11 cellular contexts compared by ENCODE assay signal in the genomic region with DNA sequence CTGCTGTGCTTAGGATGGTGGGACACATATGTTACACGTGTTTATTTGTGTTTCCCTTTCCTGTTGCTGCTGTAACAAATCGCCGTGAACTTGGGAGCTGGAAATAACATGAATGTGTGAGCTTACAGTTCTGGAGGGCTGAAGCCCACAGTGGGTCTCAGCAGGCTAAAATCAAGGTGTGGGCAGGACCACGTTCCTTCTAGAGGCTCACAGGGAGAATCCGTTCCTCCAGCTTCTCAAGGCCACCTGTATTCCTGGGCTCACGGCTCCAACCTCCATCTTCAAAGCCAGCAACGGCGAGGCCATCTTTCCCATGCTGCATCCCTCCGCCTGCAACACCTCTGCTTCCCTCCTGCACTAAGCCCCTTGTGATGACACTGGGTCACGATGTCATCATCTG. TPM values are rescaled to one million over a fixed set of nuclear protein-coding genes. Genes with fewer than 3 reads are reported as not detected.
DNase-seq lines count a peak whose midpoint lies in the region; ATAC-seq, FAIRE-seq and TF ChIP-seq lines count a peak whose summit lies in the region.
"Had no signal": no experiment of that assay in that cellular context is flagged by ENCODE, and none has a peak within 500 bp of the region (broad histone marks: within the 10 kb centered on the region; RNA-seq: fewer than 3 reads in every experiment).

No MANE protein-coding gene starts in this region.

- H3K27me3 Mint-ChIP-seq in CD8-positive, alpha-beta memory T cell = no peaks in the 10 kb centered on the region
- H3K27me3 Mint-ChIP-seq in activated naive CD8-positive, alpha-beta T cell treated with anti-CD3 and anti-CD28 coated beads for 36 hours = peaks cover 18% of the 10 kb centered on the region
- H3K27me3 Mint-ChIP-seq in natural killer cell (ENCODE audit: low read depth in 2 of 2) = peaks cover 0 to 6% of the 10 kb centered on the region in 2 donors

- H3K4me1 ChIP-seq in A549 = peaks cover 37% of the 10 kb centered on the region
- peaks cover 33% of the 10 kb centered on the region for H3K4me1 ChIP-seq in CD8-positive, alpha-beta memory T cell (ENCODE audit: insufficient read depth, low read length)

- TF ChIP-seq POLR2A in A549 (IDR thresholded peaks at IDR 0.05; ENCODE audit: low read length) = no peak

- no peaks in the 10 kb centered on the region for H3K36me3 ChIP-seq in CD8-positive, alpha-beta memory T cell (ENCODE audit: insufficient read depth, low read length)

- peak overlapping the region; percentile 53 to 78 for H3K27ac ChIP-seq in A549
- H3K27ac ChIP-seq in CD8-positive, alpha-beta memory T cell (ENCODE audit: low read depth, low read length) = no peak overlapping the region

- no peaks in the 10 kb centered on the region for H3K36me3 Mint-ChIP-seq in CD8-positive, alpha-beta memory T cell
- peaks cover 15% of the 10 kb centered on the region for H3K36me3 Mint-ChIP-seq in activated naive CD8-positive, alpha-beta T cell treated with anti-CD3 and anti-CD28 coated beads for 36 hours
- H3K36me3 Mint-ChIP-seq in natural killer cell = no peaks in the 10 kb centered on the region

- intact Hi-C loops in natural killer cell (cut with micrococcal nuclease) = no loop called here

- no peak for FAIRE-seq in A549 (lab: Jason Lieb, UNC)
- FAIRE-seq: G401.6, H1 had no signal

- no peak for TF ChIP-seq EP300 in A549 (IDR thresholded peaks at IDR 0.05)

- peaks cover 0 to 1% (median 0%) of the 10 kb centered on the region in 5 donors for H3K9me3 Mint-ChIP-seq in CD8-positive, alpha-beta memory T cell
- peaks cover 6% of the 10 kb centered on the region for H3K9me3 Mint-ChIP-seq in activated naive CD8-positive, alpha-beta T cell treated with anti-CD3 and anti-CD28 coated beads for 36 hours
- H3K9me3 Mint-ChIP-seq in natural killer cell = peaks cover 0 to 3% of the 10 kb centered on the region in 2 donors

- 90% methylated on average over 10 of the region's 10 CpGs for WGBS in A549 (ENCODE audit: missing lambda C conversion rate)

- H3K4me1 Mint-ChIP-seq in CD8-positive, alpha-beta memory T cell = peaks cover 58 to 65% (median 58%) of the 10 kb centered on the region in 3 donors
- H3K4me1 Mint-ChIP-seq in activated naive CD8-positive, alpha-beta T cell treated with anti-CD3 and anti-CD28 coated beads for 36 hours = peaks cover 63% of the 10 kb centered on the region
- H3K4me1 Mint-ChIP-seq in natural killer cell = peaks cover 33 to 60% of the 10 kb centered on the region in 2 donors

- no peaks in the 10 kb centered on the region for H3K9me3 ChIP-seq in A549
- H3K9me3 ChIP-seq in CD8-positive, alpha-beta memory T cell (ENCODE audit: low read length) = no peaks in the 10 kb centered on the region

- no peak overlapping the region for H3K4me3 ChIP-seq in A549
- no peak overlapping the region for H3K4me3 ChIP-seq in CD8-positive, alpha-beta memory T cell (ENCODE audit: low read length)

- no peak overlapping the region; the same call in 2 of the 3 replicates for H3K4me2 ChIP-seq in A549

- CTCF ChIA-PET in A549 (lab: Yijun Ruan, JAX) = interaction anchor here (1.0 to 8.8 kb wide), 8 partner anchors 9 to 216 kb away, joined by 4 to 83 read pairs (median 10); no protein-coding TSS in a partner anchor
- CTCF ChIA-PET in CD8-positive, alpha-beta memory T cell (lab: Charles Lee) = interaction anchor here (0.6 to 1.5 kb wide), 5 partner anchors 13 to 294 kb away, joined by 3 to 6 read pairs (median 3); no protein-coding TSS in a partner anchor

- TF ChIP-seq RAD21 in A549 (conservative IDR thresholded peaks at IDR 0.05 in 1 of 2, IDR thresholded peaks at IDR 0.05 in 1 of 2) = no peak

- H3K27ac Mint-ChIP-seq in CD8-positive, alpha-beta memory T cell = peak overlapping the region; percentile 16 to 84 (median 60)
- peak overlapping the region; percentile 96 for H3K27ac Mint-ChIP-seq in activated naive CD8-positive, alpha-beta T cell treated with anti-CD3 and anti-CD28 coated beads for 36 hours
- H3K27ac Mint-ChIP-seq in natural killer cell = peak overlapping the region; percentile 44 to 87

- POLR2A ChIA-PET in A549 (lab: Yijun Ruan, JAX) = no interaction called here
- POLR2A ChIA-PET in CD8-positive, alpha-beta memory T cell (lab: Charles Lee) = no interaction called here

- DNase-seq in A549 (ENCODE audit: low read depth in 1 of 2, low spot score in 1 of 2) (no peak), natural killer cell (no peak), SW 1271 (lab: John Stamatoyannopoulos, UW) (no peak), SKM-1 (lab: John Stamatoyannopoulos, UW; ENCODE audit: unreplicated experiment) (no peak)
- no peak for DNase-seq in CD8-positive, alpha-beta memory T cell
- DNase-seq in activated naive CD8-positive, alpha-beta T cell treated with anti-CD3 and anti-CD28 coated beads for 36 hours = no peak

- H3K4me3 Mint-ChIP-seq in CD8-positive, alpha-beta memory T cell = peak overlapping the region in 5 of 7 donors; percentile 49 to 86 (median 62)
- H3K4me3 Mint-ChIP-seq in activated naive CD8-positive, alpha-beta T cell treated with anti-CD3 and anti-CD28 coated beads for 36 hours = peak overlapping the region; percentile 53
- peak overlapping the region; percentile 43 for H3K4me3 Mint-ChIP-seq in natural killer cell
- H3K4me3 Mint-ChIP-seq: CD14-positive monocyte had no signal

- ATAC-seq in A549 = no peak
- no peak for ATAC-seq in natural killer cell
- no peak for ATAC-seq in SK-N-SH treated with all-trans-retinoic acid at 6 μM for 48 hours
- no peak for ATAC-seq in GM19035 (IDR thresholded peaks at IDR 0.05; ENCODE audit: unreplicated experiment)

- TF ChIP-seq CTCF in A549 (IDR thresholded peaks at IDR 0.05) (no peak), natural killer cell (IDR thresholded peaks at IDR 0.05) (no peak)

- H3K27me3 ChIP-seq in CD8-positive, alpha-beta memory T cell (ENCODE audit: insufficient read depth, low read length, poor library complexity, severe bottlenecking) = no peaks in the 10 kb centered on the region

TF ChIP-seq in A549, 52 proteins besides CTCF, POLR2A, EP300 and RAD21:
- TF ChIP-seq JUNB (IDR thresholded peaks at IDR 0.05) (no peak), POLR2AphosphoS2 (conservative IDR thresholded peaks at IDR 0.05; ENCODE audit: low read length) (no peak), ESRRA (IDR thresholded peaks at IDR 0.05; ENCODE audit: borderline replicate concordance, low read length) (no peak)
- TF ChIP-seq, protein P1, sequence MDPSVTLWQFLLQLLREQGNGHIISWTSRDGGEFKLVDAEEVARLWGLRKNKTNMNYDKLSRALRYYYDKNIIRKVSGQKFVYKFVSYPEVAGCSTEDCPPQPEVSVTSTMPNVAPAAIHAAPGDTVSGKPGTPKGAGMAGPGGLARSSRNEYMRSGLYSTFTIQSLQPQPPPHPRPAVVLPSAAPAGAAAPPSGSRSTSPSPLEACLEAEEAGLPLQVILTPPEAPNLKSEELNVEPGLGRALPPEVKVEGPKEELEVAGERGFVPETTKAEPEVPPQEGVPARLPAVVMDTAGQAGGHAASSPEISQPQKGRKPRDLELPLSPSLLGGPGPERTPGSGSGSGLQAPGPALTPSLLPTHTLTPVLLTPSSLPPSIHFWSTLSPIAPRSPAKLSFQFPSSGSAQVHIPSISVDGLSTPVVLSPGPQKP (IDR thresholded peaks at IDR 0.05; ENCODE audit: low read depth, low read length) = no peak
- TF ChIP-seq, protein P2, sequence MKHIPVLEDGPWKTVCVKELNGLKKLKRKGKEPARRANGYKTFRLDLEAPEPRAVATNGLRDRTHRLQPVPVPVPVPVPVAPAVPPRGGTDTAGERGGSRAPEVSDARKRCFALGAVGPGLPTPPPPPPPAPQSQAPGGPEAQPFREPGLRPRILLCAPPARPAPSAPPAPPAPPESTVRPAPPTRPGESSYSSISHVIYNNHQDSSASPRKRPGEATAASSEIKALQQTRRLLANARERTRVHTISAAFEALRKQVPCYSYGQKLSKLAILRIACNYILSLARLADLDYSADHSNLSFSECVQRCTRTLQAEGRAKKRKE (CRISPR knock-in tag; IDR thresholded peaks at IDR 0.05; ENCODE audit: low read depth) = no peak
TF ChIP-seq in A549: peak in this region for 0.

TF ChIP-seq in SK-N-SH treated with all-trans-retinoic acid at 6 μM for 48 hours, 23 proteins besides CTCF, POLR2A, EP300 and RAD21 (continues in another document):
- TF ChIP-seq ESRRG (CRISPR knock-in tag; IDR thresholded peaks at IDR 0.05) (no peak), RARB (CRISPR knock-in tag; IDR thresholded peaks at IDR 0.05) (no peak)
- TF ChIP-seq, protein P3, sequence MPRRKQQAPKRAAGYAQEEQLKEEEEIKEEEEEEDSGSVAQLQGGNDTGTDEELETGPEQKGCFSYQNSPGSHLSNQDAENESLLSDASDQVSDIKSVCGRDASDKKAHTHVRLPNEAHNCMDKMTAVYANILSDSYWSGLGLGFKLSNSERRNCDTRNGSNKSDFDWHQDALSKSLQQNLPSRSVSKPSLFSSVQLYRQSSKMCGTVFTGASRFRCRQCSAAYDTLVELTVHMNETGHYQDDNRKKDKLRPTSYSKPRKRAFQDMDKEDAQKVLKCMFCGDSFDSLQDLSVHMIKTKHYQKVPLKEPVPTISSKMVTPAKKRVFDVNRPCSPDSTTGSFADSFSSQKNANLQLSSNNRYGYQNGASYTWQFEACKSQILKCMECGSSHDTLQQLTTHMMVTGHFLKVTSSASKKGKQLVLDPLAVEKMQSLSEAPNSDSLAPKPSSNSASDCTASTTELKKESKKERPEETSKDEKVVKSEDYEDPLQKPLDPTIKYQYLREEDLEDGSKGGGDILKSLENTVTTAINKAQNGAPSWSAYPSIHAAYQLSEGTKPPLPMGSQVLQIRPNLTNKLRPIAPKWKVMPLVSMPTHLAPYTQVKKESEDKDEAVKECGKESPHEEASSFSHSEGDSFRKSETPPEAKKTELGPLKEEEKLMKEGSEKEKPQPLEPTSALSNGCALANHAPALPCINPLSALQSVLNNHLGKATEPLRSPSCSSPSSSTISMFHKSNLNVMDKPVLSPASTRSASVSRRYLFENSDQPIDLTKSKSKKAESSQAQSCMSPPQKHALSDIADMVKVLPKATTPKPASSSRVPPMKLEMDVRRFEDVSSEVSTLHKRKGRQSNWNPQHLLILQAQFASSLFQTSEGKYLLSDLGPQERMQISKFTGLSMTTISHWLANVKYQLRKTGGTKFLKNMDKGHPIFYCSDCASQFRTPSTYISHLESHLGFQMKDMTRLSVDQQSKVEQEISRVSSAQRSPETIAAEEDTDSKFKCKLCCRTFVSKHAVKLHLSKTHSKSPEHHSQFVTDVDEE (CRISPR knock-in tag; IDR thresholded peaks at IDR 0.05) = no peak

RNA-seq across cellular contexts. Expression of a gene that starts 27.4 kb away (rescaled TPM):
- polyA plus RNA-seq in A549 (2011; rRNA removed) (0.03 and 0.07 TPM in 2 replicates), A549 (2017; fragmentation: RNase III; extraction: RNeasy Plus Mini Kit Qiagen cat#74134 plus additional on column Dnase treatment) (0.04 to 0.05 TPM (median 0.04 TPM) in 3 replicates)
- 0.01 and 0.05 TPM in 2 replicates for polyA plus RNA-seq in A549 (2012; cell fraction: cytosol; rRNA removed)
- polyA plus RNA-seq in A549 (2012; cell fraction: nucleus; rRNA removed) = 0.01 and 0.11 TPM in 2 replicates
- 0.04 and 0.24 TPM in 2 replicates for polyA minus RNA-seq in A549 (2011; rRNA and poly(A)+ RNA removed)
- total RNA-seq in CD8-positive, alpha-beta memory T cell = 1 to 10 TPM; 7.6 to 7.8 TPM
- polyA plus RNA-seq in CD8-positive, alpha-beta memory T cell = 0.15 TPM
- total RNA-seq in activated naive CD8-positive, alpha-beta T cell treated with anti-CD3 and anti-CD28 coated beads for 36 hours = under 1 TPM; 0.04 to 0.08 TPM
- total RNA-seq in natural killer cell = not detected
- polyA plus RNA-seq: CD14-positive monocyte had no signal

Comparison
In these comparisons a context has a peak if more than half of its experiments do, and no peak if none do; other contexts are left out.
1. RNA of a gene that starts 27.4 kb away (total RNA-seq): 7.6 to 7.8 TPM in CD8-positive, alpha-beta memory T cell; 0.04 to 0.08 TPM in activated naive CD8-positive, alpha-beta T cell treated with anti-CD3 and anti-CD28 coated beads for 36 hours and not detected in natural killer cell; every median in the first group is over 4 times any median in the second.
2. Peak in every context shown above with its lines, with median percentiles within 50 percentile points of each other: H3K27ac Mint-ChIP-seq and H3K4me3 Mint-ChIP-seq.